ENCODE assay signal across 10 cellular contexts in the genomic region with DNA sequence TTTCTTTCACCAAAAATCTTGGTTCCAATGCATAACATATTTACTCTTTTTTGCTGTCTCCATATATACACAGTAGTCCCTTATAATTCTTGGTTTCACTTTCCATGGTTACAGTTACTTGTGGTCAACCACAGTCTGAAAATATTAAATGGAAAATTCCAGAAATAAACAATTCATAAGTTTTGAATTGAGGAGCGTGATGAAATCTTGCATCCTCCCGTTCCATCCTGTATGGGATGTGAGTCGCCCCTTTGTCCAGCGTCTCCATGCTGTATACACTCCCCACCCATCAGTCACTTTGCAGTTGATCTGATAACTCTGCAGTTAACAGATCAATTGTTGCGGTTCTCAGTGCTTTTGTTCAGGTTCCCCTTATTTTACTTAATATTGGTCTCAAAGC. TPM values are rescaled to one million over a fixed set of nuclear protein-coding genes. Genes with fewer than 3 reads are reported as not detected.
DNase-seq lines count a peak whose midpoint lies in the region; ATAC-seq and TF ChIP-seq lines count a peak whose summit lies in the region.
"Had no signal": no experiment of that assay in that cellular context is flagged by ENCODE, and none has a peak within 500 bp of the region (broad histone marks: within the 10 kb centered on the region; RNA-seq: fewer than 3 reads in every experiment).

No MANE protein-coding gene starts in this region.

- peak overlapping the region; percentile 20 for H3K27ac Mint-ChIP-seq in activated T-helper 1 cell treated with anti-CD3 and anti-CD28 coated beads, Interleukin-12 subunit alpha, Interleukin-12 subunit beta, Interleukin-2, Interleukin-4 antibody, amounts not matched to agents 30 ng/mL and 10 ng/mL and 1 ng/mL, durations not matched to agents 14 hours and 24 hours and 36 hours
- H3K27ac Mint-ChIP-seq in type B pancreatic cell = no peak overlapping the region

- TF ChIP-seq CTCF in mucosa of descending colon (IDR thresholded peaks at IDR 0.05) (no peak), type B pancreatic cell (conservative IDR thresholded peaks at IDR 0.05) (no peak), GM20000 (IDR thresholded peaks at IDR 0.05; ENCODE audit: extremely low read depth, missing control alignments) (no peak)

- no peaks in the 10 kb centered on the region for H3K4me1 ChIP-seq in mucosa of descending colon (ENCODE audit: low read depth)

- peak; percentile 44 for ATAC-seq in mucosa of descending colon

- peaks cover 4% of the 10 kb centered on the region for H3K27me3 Mint-ChIP-seq in activated T-helper 1 cell treated with anti-CD3 and anti-CD28 coated beads, Interleukin-12 subunit alpha, Interleukin-12 subunit beta, Interleukin-2, Interleukin-4 antibody, amounts not matched to agents 30 ng/mL and 10 ng/mL and 1 ng/mL, durations not matched to agents 14 hours and 24 hours and 36 hours (ENCODE audit: insufficient read depth)
- H3K27me3 Mint-ChIP-seq in type B pancreatic cell = peaks cover 21% of the 10 kb centered on the region

- intact Hi-C loops in activated T-helper 1 cell treated with anti-CD3 and anti-CD28 coated beads, Interleukin-12 subunit alpha, Interleukin-12 subunit beta, Interleukin-2, Interleukin-4 antibody, amounts not matched to agents 30 ng/mL and 10 ng/mL and 1 ng/mL, durations not matched to agents 14 hours and 24 hours and 36 hours (cut with micrococcal nuclease) = loop anchor here (1.0 kb wide), 1 partner anchor 11 kb away; no protein-coding TSS in a partner anchor
- intact Hi-C loops in mucosa of descending colon (cut with DNase I, micrococcal nuclease) = no loop called here

- H3K4me3 Mint-ChIP-seq in activated T-helper 1 cell treated with anti-CD3 and anti-CD28 coated beads, Interleukin-12 subunit alpha, Interleukin-12 subunit beta, Interleukin-2, Interleukin-4 antibody, amounts not matched to agents 30 ng/mL and 10 ng/mL and 1 ng/mL, durations not matched to agents 14 hours and 24 hours and 36 hours = peak overlapping the region; percentile 53
- no peak overlapping the region for H3K4me3 Mint-ChIP-seq in type B pancreatic cell

- no peaks in the 10 kb centered on the region for H3K36me3 Mint-ChIP-seq in activated T-helper 1 cell treated with anti-CD3 and anti-CD28 coated beads, Interleukin-12 subunit alpha, Interleukin-12 subunit beta, Interleukin-2, Interleukin-4 antibody, amounts not matched to agents 30 ng/mL and 10 ng/mL and 1 ng/mL, durations not matched to agents 14 hours and 24 hours and 36 hours (ENCODE audit: low read depth)
- no peaks in the 10 kb centered on the region for H3K36me3 Mint-ChIP-seq in type B pancreatic cell

- H3K9me3 ChIP-seq in mucosa of descending colon = no peaks in the 10 kb centered on the region

- H3K4me3 ChIP-seq in mucosa of descending colon = no peak overlapping the region

- H3K9me3 Mint-ChIP-seq in activated T-helper 1 cell treated with anti-CD3 and anti-CD28 coated beads, Interleukin-12 subunit alpha, Interleukin-12 subunit beta, Interleukin-2, Interleukin-4 antibody, amounts not matched to agents 30 ng/mL and 10 ng/mL and 1 ng/mL, durations not matched to agents 14 hours and 24 hours and 36 hours = no peaks in the 10 kb centered on the region
- H3K9me3 Mint-ChIP-seq in type B pancreatic cell = no peaks in the 10 kb centered on the region

- peak; percentile 39 for DNase-seq in EL
- peak; percentile 77 for DNase-seq in MV-4-11 (lab: John Stamatoyannopoulos, UW)
- no peak for DNase-seq in activated T-helper 1 cell treated with anti-CD3 and anti-CD28 coated beads, Interleukin-12 subunit alpha, Interleukin-12 subunit beta, Interleukin-2, Interleukin-4 antibody, amounts not matched to agents 30 ng/mL and 10 ng/mL and 1 ng/mL, durations not matched to agents 14 hours and 24 hours and 36 hours (ENCODE audit: low spot score)
- no peak for DNase-seq in mucosa of descending colon
- no peak for DNase-seq in NCI-H187 (lab: John Stamatoyannopoulos, UW)
- no peak for DNase-seq in type B pancreatic cell (ENCODE audit: extremely low spot score, unreplicated experiment)
- DNase-seq in GM20000 (ENCODE audit: low spot score) = no peak
- DNase-seq in cerebellar nuclear complex (lab: John Stamatoyannopoulos, UW) = no peak
- DNase-seq: NCI-H510A, retina had no signal

- H3K4me1 Mint-ChIP-seq in activated T-helper 1 cell treated with anti-CD3 and anti-CD28 coated beads, Interleukin-12 subunit alpha, Interleukin-12 subunit beta, Interleukin-2, Interleukin-4 antibody, amounts not matched to agents 30 ng/mL and 10 ng/mL and 1 ng/mL, durations not matched to agents 14 hours and 24 hours and 36 hours (ENCODE audit: low read depth) = peaks cover 11% of the 10 kb centered on the region
- peaks cover 5% of the 10 kb centered on the region for H3K4me1 Mint-ChIP-seq in type B pancreatic cell (ENCODE audit: unreplicated experiment)

- H3K36me3 ChIP-seq in mucosa of descending colon (ENCODE audit: low read depth) = no peaks in the 10 kb centered on the region

RNA-seq across cellular contexts. Expression of a gene that starts 11.5 kb away (rescaled TPM):
- 46.0 and 47.3 TPM in 2 replicates for total RNA-seq in activated T-helper 1 cell treated with anti-CD3 and anti-CD28 coated beads, Interleukin-12 subunit alpha, Interleukin-12 subunit beta, Interleukin-2, Interleukin-4 antibody, amounts not matched to agents 30 ng/mL and 10 ng/mL and 1 ng/mL, durations not matched to agents 14 hours and 24 hours and 36 hours
- 10 to 100 TPM; 33.1 to 36.1 (median 33.4) TPM for total RNA-seq in mucosa of descending colon
- 42.0 and 46.5 TPM in 2 replicates for total RNA-seq in type B pancreatic cell (ENCODE audit: low replicate concordance)

RNA-seq across cellular contexts. Expression of a gene that starts 20.3 kb away (rescaled TPM):
- 71.6 and 84.0 TPM in 2 replicates for total RNA-seq in activated T-helper 1 cell treated with anti-CD3 and anti-CD28 coated beads, Interleukin-12 subunit alpha, Interleukin-12 subunit beta, Interleukin-2, Interleukin-4 antibody, amounts not matched to agents 30 ng/mL and 10 ng/mL and 1 ng/mL, durations not matched to agents 14 hours and 24 hours and 36 hours
- total RNA-seq in mucosa of descending colon (100 to 1,000 TPM; 144 to 234 (median 199) TPM), type B pancreatic cell (ENCODE audit: low replicate concordance) (38.1 and 71.3 TPM in 2 replicates)

RNA-seq across cellular contexts. Expression of a gene that starts 48.1 kb away (rescaled TPM):
- total RNA-seq in activated T-helper 1 cell treated with anti-CD3 and anti-CD28 coated beads, Interleukin-12 subunit alpha, Interleukin-12 subunit beta, Interleukin-2, Interleukin-4 antibody, amounts not matched to agents 30 ng/mL and 10 ng/mL and 1 ng/mL, durations not matched to agents 14 hours and 24 hours and 36 hours = 93.2 and 93.5 TPM in 2 replicates
- 100 to 1,000 TPM; 186 to 257 (median 198) TPM for total RNA-seq in mucosa of descending colon
- total RNA-seq in type B pancreatic cell (ENCODE audit: low replicate concordance) = 88.3 and 118 TPM in 2 replicates

RNA-seq across cellular contexts. Expression of a gene that starts 48.2 kb away (rescaled TPM):
- total RNA-seq in activated T-helper 1 cell treated with anti-CD3 and anti-CD28 coated beads, Interleukin-12 subunit alpha, Interleukin-12 subunit beta, Interleukin-2, Interleukin-4 antibody, amounts not matched to agents 30 ng/mL and 10 ng/mL and 1 ng/mL, durations not matched to agents 14 hours and 24 hours and 36 hours = 111 TPM in 2 replicates
- total RNA-seq in mucosa of descending colon (10 to 100 TPM; 17.0 to 22.9 (median 18.4) TPM), type B pancreatic cell (ENCODE audit: low replicate concordance) (42.5 and 44.7 TPM in 2 replicates)

Comparison
In these comparisons a context has a peak if more than half of its experiments do, and no peak if none do; other contexts are left out.
1. DNase-seq: peak in EL (single experiment) and MV-4-11 (single experiment); none in activated T-helper 1 cell treated with anti-CD3 and anti-CD28 coated beads, Interleukin-12 subunit alpha, Interleukin-12 subunit beta, Interleukin-2, Interleukin-4 antibody, amounts not matched to agents 30 ng/mL and 10 ng/mL and 1 ng/mL, durations not matched to agents 14 hours and 24 hours and 36 hours (single experiment), mucosa of descending colon (0 of 3), NCI-H187 (0 of 2), type B pancreatic cell (single experiment), GM20000 (single experiment) and cerebellar nuclear complex (0 of 2).